Comparison of ENCODE assay signal across 8 cellular contexts in the genomic region with DNA sequence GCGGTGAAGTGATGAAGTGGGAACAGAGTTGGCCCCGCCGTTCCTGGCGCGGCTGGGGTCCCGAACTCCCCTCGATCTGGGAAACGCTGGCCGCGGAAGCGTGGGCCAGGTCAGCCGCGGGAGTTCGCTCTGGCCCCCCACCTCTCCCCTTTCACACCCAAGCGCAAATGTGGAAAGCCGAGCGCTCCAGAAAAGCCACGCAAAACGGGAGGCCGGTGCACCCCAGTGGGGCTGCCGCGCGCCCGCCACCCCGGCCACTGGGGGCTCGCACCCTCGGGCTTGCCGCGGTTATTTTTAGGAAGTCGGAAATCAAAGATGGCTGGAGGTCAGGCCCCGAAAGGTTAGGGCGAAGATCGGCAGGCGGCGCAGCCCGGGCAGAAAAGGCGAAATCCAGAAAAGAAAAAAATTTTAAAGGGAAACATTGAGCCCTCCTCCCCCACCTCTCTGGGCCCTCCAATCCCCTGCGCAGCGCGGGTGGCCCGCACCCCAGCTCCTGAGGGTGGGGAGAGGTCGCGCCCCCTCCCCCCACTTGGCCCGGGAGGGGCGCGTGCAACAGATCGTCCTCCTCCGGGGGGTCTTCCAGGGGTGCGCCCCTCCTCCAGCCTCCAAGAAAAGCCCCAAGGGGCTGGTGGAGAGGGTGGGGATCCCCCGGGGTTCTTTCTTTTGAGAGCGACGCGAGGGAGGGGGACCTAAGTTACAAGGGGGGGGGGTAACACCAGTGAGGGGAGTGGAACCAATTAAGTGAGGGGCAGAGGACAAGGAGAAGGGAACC.
DNase-seq lines count a peak whose midpoint lies in the region; ATAC-seq and TF ChIP-seq lines count a peak whose summit lies in the region.

No MANE protein-coding gene starts in this region.

- no peaks in the 10 kb centered on the region for H3K9me3 ChIP-seq in mucosa of rectum (ENCODE audit: control insufficient read depth in 2 of 2, low read length in 2 of 2)

- peaks cover 46% of the 10 kb centered on the region for H3K27me3 ChIP-seq in ACC112 (ENCODE audit: insufficient read depth, low read length)
- peaks cover 19 to 33% of the 10 kb centered on the region in 2 donors for H3K27me3 ChIP-seq in mucosa of rectum (ENCODE audit: control insufficient read depth in 2 of 2, insufficient read depth in 2 of 2, low read length in 2 of 2)

- H3K27ac ChIP-seq in ACC112 (ENCODE audit: low read depth, low read length) (no peak overlapping the region), coronary artery (no peak overlapping the region), mucosa of rectum (ENCODE audit: low read depth in 2 of 2, low read length in 2 of 2) (no peak overlapping the region)

- H3K79me2 ChIP-seq in ACC112 (ENCODE audit: control insufficient read depth, insufficient read depth, low read length, unreplicated experiment): no peaks in the 10 kb centered on the region

- peak overlapping the region in 1 of 2 donors; percentile 33 for H3K9ac ChIP-seq in mucosa of rectum (ENCODE audit: low read depth in 1 of 2, low read length in 2 of 2)

- H3K36me3 ChIP-seq in ACC112 (ENCODE audit: insufficient read depth, low read length) (no peaks in the 10 kb centered on the region), mucosa of rectum (ENCODE audit: control insufficient read depth in 2 of 2, insufficient read depth in 2 of 2, low read length in 2 of 2) (no peaks in the 10 kb centered on the region)

- DNase-seq in HuH-7 (ENCODE audit: low spot score) (peak; percentile 53), coronary artery (ENCODE audit: low spot score) (no peak), NCI-H748 (lab: John Stamatoyannopoulos, UW; ENCODE audit: unreplicated experiment) (no peak), NCI-H748 treated with DMSO at 0.1 percent for 48 hours (lab: John Stamatoyannopoulos, UW) (no peak)

- peak overlapping the region; percentile 88 for H2AFZ ChIP-seq in ACC112 (ENCODE audit: low read length, unreplicated experiment)

- ATAC-seq in HG02678 (IDR thresholded peaks at IDR 0.05; ENCODE audit: unreplicated experiment) (no peak), GM19035 (IDR thresholded peaks at IDR 0.05; ENCODE audit: unreplicated experiment) (no peak)

- H3K4me3 ChIP-seq in ACC112 (ENCODE audit: low read depth, low read length) (peak overlapping the region; percentile 74), coronary artery (peak overlapping the region; percentile 59), mucosa of rectum (ENCODE audit: low read length in 2 of 2) (peak overlapping the region; percentile 48 to 53)

- H3K4me1 ChIP-seq in ACC112 (ENCODE audit: control insufficient read depth, insufficient read depth, low read length, unreplicated experiment) (no peaks in the 10 kb centered on the region), mucosa of rectum (ENCODE audit: control insufficient read depth in 2 of 2, insufficient read depth in 2 of 2, low read length in 2 of 2) (peaks cover 8 to 11% of the 10 kb centered on the region in 2 donors)

- no peak for TF ChIP-seq CTCF in coronary artery (IDR thresholded peaks at IDR 0.05)
